In genomic region chr6:62285612-62286469, GRCh38 we compare ENCODE assay signal across 9 cellular contexts. TPM values are rescaled to one million over a fixed set of nuclear protein-coding genes. Genes with fewer than 3 reads are reported as not detected.
A peak's percentile ranks its signal among the peaks of the same experiment; 100 is the strongest.
DNase-seq lines count a peak whose midpoint lies in the region; ATAC-seq and TF ChIP-seq lines count a peak whose summit lies in the region.
"Had no signal": no experiment of that assay in that cellular context is flagged by ENCODE, and none has a peak within 500 bp of the region (broad histone marks: within the 10 kb centered on the region; RNA-seq: fewer than 3 reads in every experiment).

Gene KHDRBS2, minus strand, starts transcription at chr6:62286225.

- H3K27ac ChIP-seq in gastroesophageal sphincter: peak within 1 kb of the TSS in 1 of 4 donors; percentile 38
- no peak within 1 kb of the TSS for H3K27ac ChIP-seq in aorta (ENCODE audit: low read depth in 1 of 2, low read length in 2 of 2)
- H3K27ac ChIP-seq: SJCRH30 had no signal

- H3K27me3 Mint-ChIP-seq in T-helper 17 cell: peaks cover 7% of the 10 kb centered on the region
- peaks cover 35% of the 10 kb centered on the region for H3K27me3 Mint-ChIP-seq in nephron (ENCODE audit: low read depth)

- no peaks in the 10 kb centered on the region for H3K9me3 Mint-ChIP-seq in nephron

- no peak for TF ChIP-seq POLR2A in gastroesophageal sphincter (IDR thresholded peaks at IDR 0.05)

- TF ChIP-seq CTCF in gastroesophageal sphincter (IDR thresholded peaks at IDR 0.05) (no peak), nephron (IDR thresholded peaks at IDR 0.05; ENCODE audit: unreplicated experiment in 3 of 3) (no peak)

- H3K4me3 ChIP-seq in gastroesophageal sphincter (peak within 1 kb of the TSS; percentile 3 to 45), aorta (ENCODE audit: low read length in 2 of 2) (no peak within 1 kb of the TSS)
- H3K4me3 ChIP-seq: SJCRH30 had no signal

- intact Hi-C loops in aorta (cut with DNase I): no loop called here

- no peaks in the 10 kb centered on the region for H3K4me1 Mint-ChIP-seq in T-helper 17 cell
- peaks cover 16% of the 10 kb centered on the region for H3K4me1 Mint-ChIP-seq in nephron

- no peak for TF ChIP-seq EP300 in Ishikawa (IDR thresholded peaks at IDR 0.05; ENCODE audit: borderline replicate concordance)
- no peak for TF ChIP-seq EP300 in gastroesophageal sphincter (IDR thresholded peaks at IDR 0.05)

- H3K36me3 Mint-ChIP-seq in T-helper 17 cell (ENCODE audit: low read depth): no peaks in the 10 kb centered on the region
- no peaks in the 10 kb centered on the region for H3K36me3 Mint-ChIP-seq in nephron (ENCODE audit: low read depth)

- H3K9me3 ChIP-seq in T-helper 17 cell (ENCODE audit: control insufficient read depth, low read length, poor library complexity, severe bottlenecking) (no peaks in the 10 kb centered on the region), gastroesophageal sphincter (no peaks in the 10 kb centered on the region), aorta (ENCODE audit: control insufficient read depth, low read length) (no peaks in the 10 kb centered on the region)
- H3K9me3 ChIP-seq: SJCRH30 had no signal

- 0% methylated on average over 2 to 7 of the region's 66 CpGs for WGBS in gastroesophageal sphincter (ENCODE audit: low coverage in 1 of 2), 2 donors
- WGBS in aorta, 2 donors: 0 to 2% methylated on average over 66 of the region's 66 CpGs

- H3K27ac Mint-ChIP-seq in T-helper 17 cell (no peak within 1 kb of the TSS), nephron (peak within 1 kb of the TSS in 2 of 3 experiments; percentile 6 to 50)

- H3K4me3 Mint-ChIP-seq in T-helper 17 cell (peak within 1 kb of the TSS; percentile 77), nephron (peak within 1 kb of the TSS; percentile 81 to 89 (median 85))

- DNase-seq in T-helper 17 cell (peak in 1 of 3 donors; percentile 8), aorta (peak; percentile 90 to 91), 8988T (no peak)

- H3K27me3 ChIP-seq in gastroesophageal sphincter: peaks cover 35% of the 10 kb centered on the region
- H3K27me3 ChIP-seq in aorta (ENCODE audit: control insufficient read depth in 1 of 2, insufficient read depth in 2 of 2, low read length in 1 of 2): no peaks in the 10 kb centered on the region
- H3K27me3 ChIP-seq: SJCRH30 had no signal

- H3K4me1 ChIP-seq in gastroesophageal sphincter (peaks cover 0 to 14% (median 0%) of the 10 kb centered on the region in 3 donors), aorta (ENCODE audit: control insufficient read depth in 1 of 2, insufficient read depth in 2 of 2, low read length in 2 of 2) (no peaks in the 10 kb centered on the region)
- H3K4me1 ChIP-seq: SJCRH30 had no signal

- H3K36me3 ChIP-seq in gastroesophageal sphincter: no peaks in the 10 kb centered on the region
- H3K36me3 ChIP-seq in aorta (ENCODE audit: control insufficient read depth in 1 of 2, insufficient read depth in 2 of 2, low read length in 1 of 2): no peaks in the 10 kb centered on the region
- H3K36me3 ChIP-seq: SJCRH30 had no signal

- TF ChIP-seq RAD21 in Ishikawa (IDR thresholded peaks at IDR 0.05; ENCODE audit: low read depth): no peak

- ATAC-seq in GM18498 (IDR thresholded peaks at IDR 0.05; ENCODE audit: unreplicated experiment): peak; percentile 100
- peak; percentile 100 for ATAC-seq in GM21737 (IDR thresholded peaks at IDR 0.05; ENCODE audit: unreplicated experiment)
- ATAC-seq in T-helper 17 cell: peak; percentile 89
- peak; percentile 83 for ATAC-seq in gastroesophageal sphincter
- ATAC-seq in aorta (ENCODE audit: low FRiP score): peak; percentile 72

TF ChIP-seq in Ishikawa, 13 proteins besides CTCF, POLR2A, EP300 and RAD21:
- TF ChIP-seq CREB1 (IDR thresholded peaks at IDR 0.05; ENCODE audit: low read depth) (no peak), MAX (IDR thresholded peaks at IDR 0.05) (peak; percentile 93), YY1 (IDR thresholded peaks at IDR 0.05; ENCODE audit: low read depth) (no peak; the same call in 1 of the 2 replicates), REST (IDR thresholded peaks at IDR 0.05; ENCODE audit: low read depth) (no peak), USF1 (IDR thresholded peaks at IDR 0.05) (0 out of 2 replicates have a peak, but pooled peaks have one; percentile 16), ZBTB7A (IDR thresholded peaks at IDR 0.05; ENCODE audit: low read depth) (no peak), TAF1 (IDR thresholded peaks at IDR 0.05; ENCODE audit: low read depth) (peak; percentile 58; the same call in 1 of the 2 replicates), NFIC (IDR thresholded peaks at IDR 0.05) (peak; percentile 84), CEBPB (IDR thresholded peaks at IDR 0.05) (no peak), EGR1 (IDR thresholded peaks at IDR 0.05) (no peak), FOXM1 (IDR thresholded peaks at IDR 0.05; ENCODE audit: borderline replicate concordance, low read depth) (no peak), TCF12 (IDR thresholded peaks at IDR 0.05; ENCODE audit: low read depth) (no peak), TEAD4 (IDR thresholded peaks at IDR 0.05) (0 out of 2 replicates have a peak, but pooled peaks have one; percentile 4)
TF ChIP-seq in Ishikawa: peak in this region for 5.

RNA-seq across cellular contexts. Expression of gene KHDRBS2, which starts in this region (rescaled TPM):
- total RNA-seq in T-helper 17 cell (under 1 TPM in 1 of 2 donors, not detected in 1; 0.50 TPM), gastroesophageal sphincter (under 1 TPM in 2 of 4 donors, not detected in 2; 0.62 to 0.81 TPM), aorta (under 1 TPM; 0.32 to 0.57 TPM)
- not detected for polyA plus RNA-seq in aorta
- total RNA-seq: SJCRH30 had no signal

Comparison
In these comparisons a context has a peak if more than half of its experiments do, and no peak if none do; other contexts are left out.
1. Peak in ATAC-seq in T-helper 17 cell; RNA of the gene not detected or under 1 TPM.
2. Peak in ATAC-seq and H3K4me3 ChIP-seq in gastroesophageal sphincter; RNA of the gene not detected or under 1 TPM.
3. Peak in DNase-seq and ATAC-seq in aorta; RNA of the gene not detected or under 1 TPM.